In the genomic region with DNA sequence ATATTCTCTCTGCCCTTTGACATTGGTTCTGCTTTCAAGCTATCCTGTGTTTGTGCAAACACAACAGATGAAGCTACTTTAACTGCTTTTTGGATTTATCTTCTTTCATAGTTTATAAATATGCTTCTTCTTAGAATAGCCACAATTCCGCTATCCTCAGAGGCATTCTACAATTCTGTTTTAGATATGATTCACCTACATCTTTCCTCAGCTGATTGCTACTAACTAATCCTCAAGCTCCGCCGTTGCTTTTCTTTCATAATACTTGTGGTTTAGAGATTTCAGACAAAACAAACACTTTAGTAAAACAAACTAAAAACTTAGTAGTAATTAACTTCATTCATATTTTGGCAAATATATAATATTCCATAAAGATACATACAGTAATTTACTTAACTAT, we compare ENCODE assay signal across 1 cellular context.
TF ChIP-seq lines count a peak whose summit lies in the region.

No MANE protein-coding gene starts in this region.

TF ChIP-seq in IMR-90, 13 proteins besides CTCF, POLR2A, EP300 and RAD21 (continued from another document):
- TF ChIP-seq CEBPB (IDR thresholded peaks at IDR 0.05; ENCODE audit: low read depth, low read length), result no peak
- TF ChIP-seq RFX5 (IDR thresholded peaks at IDR 0.05; ENCODE audit: low read depth, low read length), result no peak
- no peak for TF ChIP-seq MXI1 (IDR thresholded peaks at IDR 0.05; ENCODE audit: borderline replicate concordance, low read depth, low read length)
